In genomic region chr3:51620543-51620942, GRCh38 we compare ENCODE assay signal across 14 cellular contexts. TPM values are rescaled to one million over a fixed set of nuclear protein-coding genes. Genes with fewer than 3 reads are reported as not detected.
A peak's percentile ranks its signal among the peaks of the same experiment; 100 is the strongest.
DNase-seq lines count a peak whose midpoint lies in the region; ATAC-seq and TF ChIP-seq lines count a peak whose summit lies in the region.
"Had no signal": no experiment of that assay in that cellular context is flagged by ENCODE, and none has a peak within 500 bp of the region (broad histone marks: within the 10 kb centered on the region; RNA-seq: fewer than 3 reads in every experiment).

No MANE protein-coding gene starts in this region.

- H3K27me3 Mint-ChIP-seq in CD4-positive, alpha-beta T cell = no peaks in the 10 kb centered on the region
- H3K27me3 Mint-ChIP-seq: memory B cell had no signal

- no peaks in the 10 kb centered on the region for H3K9me3 ChIP-seq in CD4-positive, alpha-beta T cell (ENCODE audit: control insufficient read depth, low read length)

- H3K36me3 Mint-ChIP-seq in CD4-positive, alpha-beta T cell (ENCODE audit: low read depth) = peaks cover 18% of the 10 kb centered on the region

- DNase-seq in AG20443 (ENCODE audit: low spot score) (peak; percentile 38), RPMI7951 (ENCODE audit: low read depth) (peak; percentile 14), fibroblast of the conjunctiva (ENCODE audit: low read depth) (peak; percentile 16), putamen (ENCODE audit: low spot score) (peak; percentile 9), NCI-H774 (lab: John Stamatoyannopoulos, UW) (no peak), DMS153 treated with DMSO at 0.1 percent for 48 hours (lab: John Stamatoyannopoulos, UW; ENCODE audit: unreplicated experiment) (no peak)
- no peak for DNase-seq in CD4-positive, alpha-beta T cell
- DNase-seq: activated CD8-positive, alpha-beta memory T cell treated with anti-CD3 and anti-CD28 coated beads, Interleukin-2, amount 50 U/mL, for 4 hours; CD8-positive, alpha-beta T cell; foreskin melanocyte; NCI-H1436; small intestine had no signal

- no peak overlapping the region for H3K27ac ChIP-seq in CD4-positive, alpha-beta T cell (ENCODE audit: low read depth, low read length)

- POLR2A ChIA-PET in CD4-positive, alpha-beta T cell (lab: Charles Lee) = no interaction called here

- no peaks in the 10 kb centered on the region for H3K27me3 ChIP-seq in CD4-positive, alpha-beta T cell (ENCODE audit: control insufficient read depth, insufficient read depth, low read length)

- H3K4me1 Mint-ChIP-seq in CD4-positive, alpha-beta T cell (ENCODE audit: low read depth) = peaks cover 42% of the 10 kb centered on the region

- CTCF ChIA-PET in CD4-positive, alpha-beta T cell (lab: Charles Lee) = no interaction called here

- no peak for TF ChIP-seq CTCF in CD4-positive, alpha-beta T cell (IDR thresholded peaks at IDR 0.05)

- H3K9me3 Mint-ChIP-seq in CD4-positive, alpha-beta T cell = no peaks in the 10 kb centered on the region
- H3K9me3 Mint-ChIP-seq: CD8-positive, alpha-beta T cell; memory B cell had no signal

- ATAC-seq in CD4-positive, alpha-beta T cell (ENCODE audit: poor library complexity) = no peak
- no peak for ATAC-seq in HG02759 (IDR thresholded peaks at IDR 0.05; ENCODE audit: unreplicated experiment)
- ATAC-seq: CD8-positive, alpha-beta T cell had no signal

- H3K4me3 Mint-ChIP-seq in CD4-positive, alpha-beta T cell = no peak overlapping the region
- H3K4me3 Mint-ChIP-seq: CD8-positive, alpha-beta T cell; memory B cell had no signal

- H3K27ac Mint-ChIP-seq in CD4-positive, alpha-beta T cell = no peak overlapping the region
- H3K27ac Mint-ChIP-seq: CD8-positive, alpha-beta T cell; memory B cell had no signal

- intact Hi-C loops in CD4-positive, alpha-beta T cell (cut with DNase I, micrococcal nuclease) = no loop called here

RNA-seq across cellular contexts. Expression of gene TEX264, which starts 50.5 kb away (rescaled TPM):
- total RNA-seq in RPMI7951 (2014; rRNA removed; shearing (Covaris generic)) = 67.9 and 70.5 TPM in 2 replicates
- total RNA-seq in CD4-positive, alpha-beta T cell = 10 to 100 TPM; 24.9 to 25.9 TPM

Comparison
In these comparisons a context has a peak if more than half of its experiments do, and no peak if none do; other contexts are left out.
1. DNase-seq: peak in AG20443 (single experiment), RPMI7951 (single experiment), fibroblast of the conjunctiva (single experiment) and putamen (single experiment); none in CD4-positive, alpha-beta T cell (0 of 10), NCI-H774 (single experiment) and DMS153 treated with DMSO at 0.1 percent for 48 hours (single experiment).